In the genomic region with DNA sequence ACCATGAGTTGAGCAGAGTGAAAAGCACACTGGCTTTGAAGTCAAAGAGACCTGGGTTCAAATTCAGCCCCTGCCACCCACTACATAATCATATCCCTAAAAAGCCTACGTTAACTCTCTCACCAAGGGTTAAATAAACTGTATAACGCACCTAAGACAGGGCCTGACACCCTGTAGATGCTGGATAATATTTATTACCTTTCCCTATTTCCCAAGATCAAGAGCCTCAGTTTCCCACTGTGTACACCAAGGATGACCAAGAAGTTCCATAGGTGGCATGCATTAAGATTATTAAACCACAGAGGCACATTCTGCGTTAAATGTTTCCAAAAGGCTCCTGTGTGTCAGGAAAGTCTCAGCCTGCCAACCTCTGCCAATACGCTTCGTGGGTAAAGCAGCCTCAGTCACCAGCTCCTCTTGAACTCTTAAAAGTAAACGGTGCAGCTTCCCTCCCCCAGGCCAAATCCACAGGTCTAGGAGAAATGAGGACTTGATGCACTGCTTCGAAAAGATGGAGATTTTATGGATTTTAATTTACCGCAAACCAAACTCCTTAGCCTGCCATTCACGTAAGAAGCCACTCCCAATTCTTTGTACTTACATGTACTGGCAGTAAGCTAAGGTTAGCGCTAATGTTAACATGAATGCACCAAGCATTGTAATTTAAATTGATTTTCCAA, we compare ENCODE assay signal across 8 cellular contexts. TPM values are rescaled to one million over a fixed set of nuclear protein-coding genes. Genes with fewer than 3 reads are reported as not detected.
DNase-seq lines count a peak whose midpoint lies in the region; ATAC-seq and TF ChIP-seq lines count a peak whose summit lies in the region.

No MANE protein-coding gene starts in this region.

- peak overlapping the region; percentile 91 for H3K4me2 ChIP-seq in BLaER1

- DNase-seq in HFFc6 (no peak), kidney tubule cell (ENCODE audit: low spot score) (no peak), pons (ENCODE audit: low spot score) (no peak), islet precursor cell (no peak)

- H3K36me3 ChIP-seq in BLaER1, result peaks cover 3% of the 10 kb centered on the region; the same call in 1 of the 2 replicates

- no peak overlapping the region for H3K27ac Mint-ChIP-seq in HFFc6
- peak overlapping the region; percentile 59 for H3K27ac Mint-ChIP-seq in activated naive CD8-positive, alpha-beta T cell

- H3K9me3 ChIP-seq in BLaER1 (no peaks in the 10 kb centered on the region), mononuclear cell (ENCODE audit: low read depth, low read length) (no peaks in the 10 kb centered on the region)

- H3K27ac ChIP-seq in BLaER1, result peak overlapping the region; percentile 99

- H3K9ac ChIP-seq in BLaER1, result peak overlapping the region; percentile 99

- H3K36me3 Mint-ChIP-seq in HFFc6 (ENCODE audit: low read depth), result no peaks in the 10 kb centered on the region
- H3K36me3 Mint-ChIP-seq in activated naive CD8-positive, alpha-beta T cell, result no peaks in the 10 kb centered on the region

- H3K4me3 Mint-ChIP-seq in HFFc6, result peak overlapping the region; percentile 91
- H3K4me3 Mint-ChIP-seq in activated naive CD8-positive, alpha-beta T cell, result peak overlapping the region; percentile 89

- H3K4me1 ChIP-seq in BLaER1, result peaks cover 59% of the 10 kb centered on the region
- peaks cover 68% of the 10 kb centered on the region for H3K4me1 ChIP-seq in mononuclear cell (ENCODE audit: insufficient read depth, low read length)

- H3K27me3 ChIP-seq in BLaER1 (no peaks in the 10 kb centered on the region), mononuclear cell (ENCODE audit: insufficient read depth, low read length) (no peaks in the 10 kb centered on the region)

- no peaks in the 10 kb centered on the region for H3K9me3 Mint-ChIP-seq in HFFc6
- H3K9me3 Mint-ChIP-seq in activated naive CD8-positive, alpha-beta T cell (ENCODE audit: low read depth), result no peaks in the 10 kb centered on the region

- H3K27me3 Mint-ChIP-seq in HFFc6 (ENCODE audit: insufficient read depth), result peaks cover 1% of the 10 kb centered on the region; the same call in 1 of the 2 replicates
- H3K27me3 Mint-ChIP-seq in activated naive CD8-positive, alpha-beta T cell, result no peaks in the 10 kb centered on the region

- H3K4me3 ChIP-seq in BLaER1 (peak overlapping the region; percentile 95), mononuclear cell (ENCODE audit: low read length) (peak overlapping the region; percentile 25)

- peaks cover 77% of the 10 kb centered on the region for H3K4me1 Mint-ChIP-seq in HFFc6 (ENCODE audit: low read depth)
- peaks cover 74% of the 10 kb centered on the region for H3K4me1 Mint-ChIP-seq in activated naive CD8-positive, alpha-beta T cell (ENCODE audit: low read depth)

- H4K20me1 ChIP-seq in BLaER1, result peaks cover 67% of the 10 kb centered on the region

- no peak for ATAC-seq in HG03139 (IDR thresholded peaks at IDR 0.05; ENCODE audit: unreplicated experiment)

- no peak for TF ChIP-seq CTCF in HFFc6 (IDR thresholded peaks at IDR 0.05)

RNA-seq across cellular contexts. Expression of a gene that starts 2.7 kb away (rescaled TPM):
- total RNA-seq in HFFc6 (2021; fragmentation: NEBNext Ultra II Directional; extraction: Animal tissue kit (Norgen Biotek cat#: 25700)), result 10 to 100 TPM; 22.5 to 27.8 (median 25.0) TPM
- 101 TPM for total RNA-seq in mononuclear cell
